Comparison of ENCODE assay signal across 8 cellular contexts in the genomic region with DNA sequence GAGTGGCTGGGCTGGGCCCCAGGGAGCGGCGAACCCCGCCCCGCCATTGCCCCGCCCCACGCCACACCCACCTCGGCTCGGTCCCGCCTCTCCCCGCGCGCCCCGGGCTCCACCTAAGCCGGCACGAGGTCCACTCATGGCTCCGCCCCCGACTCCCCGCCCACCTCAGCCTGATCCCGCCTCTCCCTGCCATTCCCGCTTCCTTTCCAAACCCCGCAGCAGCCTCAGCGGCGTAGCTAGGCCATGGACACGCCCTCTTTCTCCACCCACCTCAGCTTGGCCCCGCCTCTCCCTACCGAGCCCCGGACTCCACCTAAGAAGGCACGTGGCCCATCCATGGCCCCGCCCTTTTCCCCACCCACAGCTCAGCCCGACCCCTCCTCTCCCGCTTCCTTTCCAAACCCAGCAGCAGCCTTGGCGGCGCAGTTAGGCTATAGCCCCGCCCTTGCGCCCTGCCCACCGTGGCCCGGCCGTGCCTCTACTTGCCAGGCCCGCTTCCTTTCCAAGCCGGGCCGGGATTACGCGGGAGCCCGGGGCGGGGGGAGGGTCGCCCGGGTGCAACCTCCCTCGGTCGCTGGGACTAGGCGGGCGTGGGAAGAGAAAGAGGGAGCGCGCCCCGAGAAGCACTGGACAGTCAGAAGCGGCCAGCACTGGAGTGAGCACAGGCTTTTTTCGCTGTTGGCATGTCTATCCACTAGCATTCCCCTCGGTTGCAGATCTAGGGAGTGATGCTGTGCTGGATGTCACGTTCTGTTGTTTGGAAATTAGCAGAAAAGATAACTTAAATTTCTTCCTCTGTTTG. TPM values are rescaled to one million over a fixed set of nuclear protein-coding genes. Genes with fewer than 3 reads are reported as not detected.
DNase-seq lines count a peak whose midpoint lies in the region; ATAC-seq and TF ChIP-seq lines count a peak whose summit lies in the region.

A gene with protein sequence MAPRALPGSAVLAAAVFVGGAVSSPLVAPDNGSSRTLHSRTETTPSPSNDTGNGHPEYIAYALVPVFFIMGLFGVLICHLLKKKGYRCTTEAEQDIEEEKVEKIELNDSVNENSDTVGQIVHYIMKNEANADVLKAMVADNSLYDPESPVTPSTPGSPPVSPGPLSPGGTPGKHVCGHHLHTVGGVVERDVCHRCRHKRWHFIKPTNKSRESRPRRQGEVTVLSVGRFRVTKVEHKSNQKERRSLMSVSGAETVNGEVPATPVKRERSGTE (minus strand): TSS at position 4 of the 802 bp plus-strand sequence. CDS start 89 bp downstream, outside the sequence.

- H3K36me3 ChIP-seq in gastroesophageal sphincter = no peaks in the 10 kb centered on the region
- peaks cover 4% of the 10 kb centered on the region for H3K36me3 ChIP-seq in neutrophil

- TF ChIP-seq POLR2A in gastroesophageal sphincter (IDR thresholded peaks at IDR 0.05) = peak in 1 of 2 donors; percentile 23

- peak in 2 of 4 experiments; percentile 16 to 19 for TF ChIP-seq CTCF in gastroesophageal sphincter (IDR thresholded peaks at IDR 0.05)
- peak; percentile 36 for TF ChIP-seq CTCF in neutrophil (IDR thresholded peaks at IDR 0.05)
- TF ChIP-seq CTCF in subcutaneous adipose tissue (IDR thresholded peaks at IDR 0.05; ENCODE audit: low read depth) = no peak

- H3K36me3 Mint-ChIP-seq in activated naive CD4-positive, alpha-beta T cell treated with anti-CD3 and anti-CD28 coated beads, Interleukin-2, amount 50 U/mL, for 24 hours = peaks cover 1% of the 10 kb centered on the region

- 0% methylated on average over 4 to 14 of the region's 58 CpGs for WGBS in gastroesophageal sphincter (ENCODE audit: low coverage in 1 of 2), 2 donors

- TF ChIP-seq EP300 in gastroesophageal sphincter (IDR thresholded peaks at IDR 0.05) = no peak

- ATAC-seq in HG02610 (IDR thresholded peaks at IDR 0.05; ENCODE audit: unreplicated experiment) (peak; percentile 84), gastroesophageal sphincter (peak; percentile 95)

- peaks cover 32% of the 10 kb centered on the region for H3K4me1 Mint-ChIP-seq in activated naive CD4-positive, alpha-beta T cell treated with anti-CD3 and anti-CD28 coated beads, Interleukin-2, amount 50 U/mL, for 24 hours

- no peaks in the 10 kb centered on the region for H3K9me3 Mint-ChIP-seq in activated naive CD4-positive, alpha-beta T cell treated with anti-CD3 and anti-CD28 coated beads, Interleukin-2, amount 50 U/mL, for 24 hours

- H3K4me1 ChIP-seq in gastroesophageal sphincter = peaks cover 5 to 41% (median 12%) of the 10 kb centered on the region in 3 donors
- H3K4me1 ChIP-seq in neutrophil (ENCODE audit: control insufficient read depth in 1 of 2, insufficient read depth in 1 of 2, low read depth in 1 of 2, low read length in 1 of 2) = peaks cover 54 to 59% of the 10 kb centered on the region in 2 experiments

- H3K9me3 ChIP-seq in gastroesophageal sphincter = no peaks in the 10 kb centered on the region
- no peaks in the 10 kb centered on the region for H3K9me3 ChIP-seq in neutrophil

- DNase-seq in GM03348 (ENCODE audit: low spot score) (peak; percentile 98), NCI-H1092 (lab: John Stamatoyannopoulos, UW) (peak; percentile 97), SKM-1 (lab: John Stamatoyannopoulos, UW; ENCODE audit: unreplicated experiment) (peak; percentile 97)

- peak within 1 kb of the TSS; percentile 91 for H3K4me3 Mint-ChIP-seq in activated naive CD4-positive, alpha-beta T cell treated with anti-CD3 and anti-CD28 coated beads, Interleukin-2, amount 50 U/mL, for 24 hours

- H3K27ac ChIP-seq in gastroesophageal sphincter (peak within 1 kb of the TSS; percentile 88 to 99 (median 99)), neutrophil (peak within 1 kb of the TSS; percentile 95)

- no peaks in the 10 kb centered on the region for H3K27me3 Mint-ChIP-seq in activated naive CD4-positive, alpha-beta T cell treated with anti-CD3 and anti-CD28 coated beads, Interleukin-2, amount 50 U/mL, for 24 hours

- H3K27ac Mint-ChIP-seq in activated naive CD4-positive, alpha-beta T cell treated with anti-CD3 and anti-CD28 coated beads, Interleukin-2, amount 50 U/mL, for 24 hours = peak within 1 kb of the TSS; percentile 94

- no peaks in the 10 kb centered on the region for H3K27me3 ChIP-seq in gastroesophageal sphincter
- H3K27me3 ChIP-seq in neutrophil = no peaks in the 10 kb centered on the region

- peak within 1 kb of the TSS; percentile 53 to 91 for H3K4me3 ChIP-seq in gastroesophageal sphincter
- H3K4me3 ChIP-seq in neutrophil (ENCODE audit: low read depth in 1 of 2, low read length in 1 of 2) = peak within 1 kb of the TSS; percentile 91 to 100

RNA-seq across cellular contexts. Expression of the gene that starts here (rescaled TPM):
- 10 to 100 TPM; 61.0 to 96.7 (median 69.3) TPM for total RNA-seq in gastroesophageal sphincter
- total RNA-seq in subcutaneous adipose tissue = 100 to 1,000 TPM in 1 of 4 donors, 10 to 100 TPM in 3; 56.7 to 124 (median 74.5) TPM

Comparison
In these comparisons a context has a peak if more than half of its experiments do, and no peak if none do; other contexts are left out.
1. Peak in every context shown above with its lines: DNase-seq, ATAC-seq, H3K4me3 ChIP-seq and H3K27ac ChIP-seq.